ENCODE assay signal across 13 cellular contexts in the genomic region with DNA sequence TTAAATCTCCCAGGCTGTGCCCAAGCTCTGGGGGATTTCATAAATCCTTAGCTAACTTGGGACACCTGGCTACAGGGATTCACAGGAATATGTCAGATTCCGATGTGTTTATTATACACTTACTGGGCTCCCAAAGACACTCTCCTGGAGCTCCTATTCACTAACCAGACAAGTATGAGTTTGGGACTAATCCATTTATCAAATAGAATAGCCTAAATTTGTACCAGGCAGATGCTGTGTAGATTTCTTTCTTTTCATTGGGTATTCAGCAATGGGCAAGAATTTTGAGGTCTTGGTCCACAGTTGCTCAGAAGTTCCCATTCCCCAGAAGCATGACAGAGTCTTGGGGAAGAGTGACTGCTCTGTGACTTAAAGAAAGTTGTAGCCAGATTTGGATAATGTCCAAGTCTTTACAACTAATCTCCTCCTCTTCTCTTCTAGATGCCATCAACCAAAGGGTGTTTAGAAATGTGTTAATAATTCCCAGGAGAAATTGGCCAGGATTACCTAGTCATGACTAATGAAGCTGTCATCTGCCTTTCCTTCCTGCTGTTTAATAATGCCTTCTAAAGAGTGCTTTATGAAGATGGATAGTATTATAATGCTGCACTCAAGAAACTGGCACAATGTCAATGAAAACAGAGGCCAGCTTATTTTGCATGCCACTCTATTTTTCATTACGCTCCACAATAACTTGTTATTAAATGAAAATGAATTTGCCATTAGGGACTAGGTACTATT.
A peak's percentile ranks its signal among the peaks of the same experiment; 100 is the strongest.
DNase-seq lines count a peak whose midpoint lies in the region; ATAC-seq, FAIRE-seq and TF ChIP-seq lines count a peak whose summit lies in the region.
"Had no signal": no experiment of that assay in that cellular context is flagged by ENCODE, and none has a peak within 500 bp of the region (broad histone marks: within the 10 kb centered on the region; RNA-seq: fewer than 3 reads in every experiment).

No MANE protein-coding gene starts in this region.

- H3K36me3 ChIP-seq in astrocyte (ENCODE audit: insufficient read depth, low read length) (no peaks in the 10 kb centered on the region), kidney epithelial cell (ENCODE audit: control insufficient read depth, insufficient read depth, low read length) (no peaks in the 10 kb centered on the region), colonic mucosa (no peaks in the 10 kb centered on the region), stomach (no peaks in the 10 kb centered on the region)
- H3K36me3 ChIP-seq: right lobe of liver had no signal

- H3K4me1 Mint-ChIP-seq in Calu3 (ENCODE audit: low read depth, unreplicated experiment) (peaks cover 13% of the 10 kb centered on the region), astrocyte (ENCODE audit: low read depth, unreplicated experiment) (peaks cover 10% of the 10 kb centered on the region)

- no peak for TF ChIP-seq EP300 in stomach (IDR thresholded peaks at IDR 0.05)

- 57 to 85% (median 76%) methylated on average over 2 of the region's 2 CpGs for WGBS in stomach, 5 donors

- no peak for TF ChIP-seq POLR2A in stomach (IDR thresholded peaks at IDR 0.05)

- H3K9me3 ChIP-seq in astrocyte (ENCODE audit: insufficient read depth, low read depth, low read length) (no peaks in the 10 kb centered on the region), colonic mucosa (no peaks in the 10 kb centered on the region), stomach (peaks cover 0 to 21% (median 11%) of the 10 kb centered on the region in 4 donors)

- no peaks in the 10 kb centered on the region for H3K79me2 ChIP-seq in astrocyte (ENCODE audit: insufficient read depth, low read length)

- CTCF ChIA-PET in Calu3 (lab: Charles Lee), result interaction anchor here (0.6 to 1.0 kb wide), 4 partner anchors 13 to 257 kb away, joined by 3 to 5 read pairs (median 4); no protein-coding TSS in a partner anchor

- peaks cover 13% of the 10 kb centered on the region for H3K4me1 ChIP-seq in astrocyte (ENCODE audit: insufficient read depth, low read length)
- no peaks in the 10 kb centered on the region for H3K4me1 ChIP-seq in colonic mucosa
- peaks cover 0 to 8% (median 2%) of the 10 kb centered on the region in 4 donors for H3K4me1 ChIP-seq in stomach
- H3K4me1 ChIP-seq: right lobe of liver had no signal

- FAIRE-seq in astrocyte (lab: Jason Lieb, UNC), result peak; percentile 98
- FAIRE-seq: TTC549 had no signal

- no peaks in the 10 kb centered on the region for H3K9me3 Mint-ChIP-seq in Calu3 (ENCODE audit: low read depth, unreplicated experiment)
- H3K9me3 Mint-ChIP-seq in astrocyte (ENCODE audit: unreplicated experiment), result peaks cover 5% of the 10 kb centered on the region

- no peaks in the 10 kb centered on the region for H3K27me3 ChIP-seq in astrocyte (ENCODE audit: insufficient read depth, low read length)
- H3K27me3 ChIP-seq in kidney epithelial cell (ENCODE audit: control insufficient read depth, insufficient read depth, low read length), result no peaks in the 10 kb centered on the region
- no peaks in the 10 kb centered on the region for H3K27me3 ChIP-seq in colonic mucosa
- H3K27me3 ChIP-seq in stomach, result no peaks in the 10 kb centered on the region
- H3K27me3 ChIP-seq: right lobe of liver had no signal

- H4K20me1 ChIP-seq in astrocyte (ENCODE audit: insufficient read depth, low read length), result no peaks in the 10 kb centered on the region

- H3K27ac Mint-ChIP-seq in Calu3 (ENCODE audit: unreplicated experiment), result peak overlapping the region; percentile 75
- no peak overlapping the region for H3K27ac Mint-ChIP-seq in astrocyte (ENCODE audit: unreplicated experiment)

- no peaks in the 10 kb centered on the region for H3K36me3 Mint-ChIP-seq in Calu3 (ENCODE audit: insufficient read depth, unreplicated experiment)
- H3K36me3 Mint-ChIP-seq in astrocyte (ENCODE audit: low read depth, unreplicated experiment), result peaks cover 4% of the 10 kb centered on the region

- intact Hi-C loops in Calu3 (cut with micrococcal nuclease; ENCODE audit: unreplicated experiment), result no loop called here
- intact Hi-C loops in colonic mucosa (cut with DNase I), result no loop called here
- intact Hi-C loops in stomach (cut with DNase I; ENCODE audit: low total_unique reads), result no loop called here

- no peak for TF ChIP-seq CTCF in Calu3 (IDR thresholded peaks at IDR 0.05; ENCODE audit: unreplicated experiment)
- no peak for TF ChIP-seq CTCF in astrocyte (IDR thresholded peaks at IDR 0.05; ENCODE audit: insufficient read depth, low read depth, low read length)
- no peak for TF ChIP-seq CTCF in kidney epithelial cell (IDR thresholded peaks at IDR 0.05; ENCODE audit: insufficient read depth, low read length, poor library complexity, severe bottlenecking)
- TF ChIP-seq CTCF in colonic mucosa (IDR thresholded peaks at IDR 0.05), result no peak
- no peak for TF ChIP-seq CTCF in stomach (IDR thresholded peaks at IDR 0.05)

- ATAC-seq in GM18511 (IDR thresholded peaks at IDR 0.05; ENCODE audit: unreplicated experiment), result no peak
- ATAC-seq: left colon had no signal

- H3K27me3 Mint-ChIP-seq in Calu3 (ENCODE audit: unreplicated experiment) (no peaks in the 10 kb centered on the region), astrocyte (ENCODE audit: low read depth, unreplicated experiment) (peaks cover 3% of the 10 kb centered on the region)

- DNase-seq in Calu3, result peak; percentile 24
- peak; percentile 47 for DNase-seq in NCI-H1105 (lab: John Stamatoyannopoulos, UW)
- DNase-seq in astrocyte (ENCODE audit: low read depth), result peak; percentile 91
- peak; percentile 70 for DNase-seq in kidney epithelial cell (ENCODE audit: low read depth)
- no peak for DNase-seq in Kasumi-1 (lab: John Stamatoyannopoulos, UW)
- no peak for DNase-seq in colonic mucosa
- no peak for DNase-seq in stomach
- DNase-seq: effector CD8-positive, alpha-beta T cell; H7; left colon; right lobe of liver had no signal

- H3K9ac ChIP-seq in astrocyte (ENCODE audit: low read length) (no peak overlapping the region), colonic mucosa (ENCODE audit: low read depth in 2 of 2, low read length in 2 of 2) (no peak overlapping the region)

- peak overlapping the region; percentile 55 for H3K4me2 ChIP-seq in astrocyte (ENCODE audit: low read length)

- H3K4me3 Mint-ChIP-seq in Calu3 (ENCODE audit: low read depth, unreplicated experiment) (no peak overlapping the region), astrocyte (ENCODE audit: unreplicated experiment) (no peak overlapping the region)

- no peak overlapping the region for H2AFZ ChIP-seq in astrocyte (ENCODE audit: low read depth, low read length)

- H3K27ac ChIP-seq in astrocyte (ENCODE audit: low read depth, low read length) (peak overlapping the region; percentile 4), colonic mucosa (no peak overlapping the region), stomach (no peak overlapping the region)
- H3K27ac ChIP-seq: right lobe of liver had no signal

- H3K4me3 ChIP-seq in astrocyte (ENCODE audit: insufficient read depth, low read depth, low read length) (no peak overlapping the region), kidney epithelial cell (ENCODE audit: low read depth, low read length) (no peak overlapping the region), colonic mucosa (no peak overlapping the region), stomach (no peak overlapping the region)
- H3K4me3 ChIP-seq: right lobe of liver had no signal

- BruUV-seq in Calu3 (replicated peaks; lab: Mats Ljungman, UMichigan), result no TSS peak

Comparison
In these comparisons a context has a peak if more than half of its experiments do, and no peak if none do; other contexts are left out.
1. DNase-seq: peak in Calu3 (single experiment), NCI-H1105 (single experiment), astrocyte (single experiment) and kidney epithelial cell (single experiment); none in Kasumi-1 (0 of 2), colonic mucosa (single experiment) and stomach (single experiment).